Comparison of ENCODE assay signal across 7 cellular contexts in the genomic region with DNA sequence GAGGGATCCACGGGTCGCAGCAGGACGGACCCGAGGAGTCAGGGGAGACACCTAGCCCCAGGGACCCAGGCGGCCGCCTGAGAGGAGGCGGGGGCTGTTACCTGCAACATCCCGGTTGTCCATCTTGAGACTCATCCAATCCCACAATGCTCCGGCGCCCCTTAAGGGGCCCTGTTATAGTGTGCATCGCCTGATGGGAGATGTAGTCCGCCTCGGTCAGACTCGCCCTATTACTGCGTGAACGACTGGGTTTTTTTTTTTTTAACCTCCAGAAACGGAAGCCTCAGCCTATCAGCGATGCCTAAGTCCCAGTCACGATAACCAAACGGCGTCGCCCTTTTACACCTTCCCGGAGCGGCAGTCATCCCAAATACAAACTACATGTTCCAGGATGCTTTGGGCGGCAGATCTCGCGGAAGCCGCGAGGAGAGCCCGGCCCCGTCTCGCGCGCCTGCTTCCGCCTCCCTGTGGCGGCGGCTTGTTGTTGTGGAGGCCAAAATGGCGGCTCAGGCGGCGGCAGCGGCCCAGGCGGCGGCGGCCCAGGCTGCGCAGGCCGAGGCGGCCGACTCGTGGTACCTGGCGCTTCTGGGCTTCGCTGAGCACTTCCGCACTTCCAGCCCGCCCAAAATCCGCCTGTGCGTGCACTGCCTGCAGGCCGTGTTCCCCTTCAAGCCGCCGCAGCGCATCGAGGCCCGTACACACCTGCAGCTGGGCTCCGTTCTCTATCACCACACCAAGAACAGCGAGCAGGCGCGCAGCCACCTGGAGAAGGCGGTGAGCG.
DNase-seq lines count a peak whose midpoint lies in the region; ATAC-seq and TF ChIP-seq lines count a peak whose summit lies in the region.

A gene with protein sequence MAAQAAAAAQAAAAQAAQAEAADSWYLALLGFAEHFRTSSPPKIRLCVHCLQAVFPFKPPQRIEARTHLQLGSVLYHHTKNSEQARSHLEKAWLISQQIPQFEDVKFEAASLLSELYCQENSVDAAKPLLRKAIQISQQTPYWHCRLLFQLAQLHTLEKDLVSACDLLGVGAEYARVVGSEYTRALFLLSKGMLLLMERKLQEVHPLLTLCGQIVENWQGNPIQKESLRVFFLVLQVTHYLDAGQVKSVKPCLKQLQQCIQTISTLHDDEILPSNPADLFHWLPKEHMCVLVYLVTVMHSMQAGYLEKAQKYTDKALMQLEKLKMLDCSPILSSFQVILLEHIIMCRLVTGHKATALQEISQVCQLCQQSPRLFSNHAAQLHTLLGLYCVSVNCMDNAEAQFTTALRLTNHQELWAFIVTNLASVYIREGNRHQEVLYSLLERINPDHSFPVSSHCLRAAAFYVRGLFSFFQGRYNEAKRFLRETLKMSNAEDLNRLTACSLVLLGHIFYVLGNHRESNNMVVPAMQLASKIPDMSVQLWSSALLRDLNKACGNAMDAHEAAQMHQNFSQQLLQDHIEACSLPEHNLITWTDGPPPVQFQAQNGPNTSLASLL (plus strand): TSS at position 468 of the 781 bp plus-strand sequence. CDS start 31 bp downstream, at position 499.
Gene SUGP1, minus strand, starts transcription at position 148 of the 781 bp plus-strand sequence. Its CDS starts 13 bp downstream, at position 135.

- peak; percentile 43 for DNase-seq in NCI-H187 treated with DMSO at 0.1 percent for 48 hours (lab: John Stamatoyannopoulos, UW)
- DNase-seq in T-helper 22 cell (ENCODE audit: low read depth) = peak; percentile 89
- DNase-seq in astrocyte of the cerebellum (ENCODE audit: low read depth) = peak; percentile 80
- DNase-seq in hippocampal formation (lab: John Stamatoyannopoulos, UW) = peak; percentile 84 to 88
- DNase-seq in retina = peak; percentile 99

- in situ Hi-C loops in astrocyte of the cerebellum (cut with HindIII; ENCODE audit: low sequenced_read_pairs) = no loop called here

- peak within 1 kb of the TSS; percentile 99 for H3K4me3 ChIP-seq in astrocyte of the cerebellum (ENCODE audit: low read depth, low read length)

- peak; percentile 92 for ATAC-seq in GM18502 (IDR thresholded peaks at IDR 0.05; ENCODE audit: poor library complexity, unreplicated experiment)
- peak; percentile 92 for ATAC-seq in HG02943 (IDR thresholded peaks at IDR 0.05; ENCODE audit: low read depth, unreplicated experiment)

- TF ChIP-seq CTCF in astrocyte of the cerebellum (IDR thresholded peaks at IDR 0.05; ENCODE audit: low read depth, low read length, missing control alignments) = no peak

Comparison
In these comparisons a context has a peak if more than half of its experiments do, and no peak if none do; other contexts are left out.
1. Peak in every context shown above with its lines: DNase-seq, ATAC-seq and H3K4me3 ChIP-seq.
2. DNase-seq: peak in every context shown above with its lines; median percentile 99 in retina; 89 in T-helper 22 cell; 86 in hippocampal formation; 80 in astrocyte of the cerebellum; 43 in NCI-H187 treated with DMSO at 0.1 percent for 48 hours.